Comparison of ENCODE assay signal across 20 cellular contexts in genomic region chr20:8780926-8781325, GRCh38.
"Had no signal": no experiment of that assay in that cellular context is flagged by ENCODE, and none has a peak within 500 bp of the region (broad histone marks: within the 10 kb centered on the region; RNA-seq: fewer than 3 reads in every experiment).

No MANE protein-coding gene starts in this region.

- H3K36me3 ChIP-seq: left ventricle myocardium inferior, neutrophil, upper lobe of left lung, WERI-Rb-1 had no signal

- H3K4me1 ChIP-seq: foreskin keratinocyte, left ventricle myocardium inferior, parathyroid adenoma, stomach, testis, upper lobe of left lung had no signal

- H3K9me3 ChIP-seq: left ventricle myocardium inferior, neutrophil, stomach, testis, upper lobe of left lung had no signal

- H3K27ac ChIP-seq: foreskin keratinocyte, left ventricle myocardium inferior, neutrophil, parathyroid adenoma, stomach, testis, upper lobe of left lung, WERI-Rb-1 had no signal

- H3K4me3 ChIP-seq: left ventricle myocardium inferior, stomach, testis, upper lobe of left lung had no signal

- H3K27me3 ChIP-seq: foreskin keratinocyte, neutrophil, stomach, testis, upper lobe of left lung had no signal

- ATAC-seq: activated CD8-positive, alpha-beta memory T cell treated with anti-CD3 and anti-CD28 coated beads, Interleukin-2, amount 10 ng/mL, durations not matched to agents 7 days and 5 days; activated naive CD8-positive, alpha-beta T cell treated with anti-CD3 and anti-CD28 coated beads, Interleukin-2, amount 50 U/mL, for 24 hours; effector memory CD8-positive, alpha-beta T cell; foreskin keratinocyte; naive thymus-derived CD8-positive, alpha-beta T cell had no signal

- DNase-seq: activated CD4-positive, alpha-beta T cell treated with anti-CD3 and anti-CD28 coated beads, Interleukin-2, amount 50 U/mL, for 48 hours; activated CD8-positive, alpha-beta memory T cell treated with anti-CD3 and anti-CD28 coated beads, Interleukin-2, amount 10 ng/mL, durations not matched to agents 7 days and 5 days; activated naive CD4-positive, alpha-beta T cell treated with anti-CD3 and anti-CD28 coated beads for 36 hours; activated naive CD8-positive, alpha-beta T cell treated with anti-CD3 and anti-CD28 coated beads, Interleukin-2, amount 50 U/mL, for 24 hours; activated T-cell treated with anti-CD3 and anti-CD28 coated beads, Interleukin-2, amount 50 U/mL, for 1 hour; aorta; effector memory CD8-positive, alpha-beta T cell; foreskin keratinocyte; glutamatergic neuron; hypothalamus; kidney; left ventricle myocardium inferior; naive thymus-derived CD8-positive, alpha-beta T cell; stimulated activated CD4-positive, alpha-beta T cell treated with anti-CD3 and anti-CD28 coated beads, Interleukin-1b, Interleukin-23, amount 100 ng/mL, for 48 hours; stomach; testis; upper lobe of left lung; WERI-Rb-1 had no signal
